In the genomic region with DNA sequence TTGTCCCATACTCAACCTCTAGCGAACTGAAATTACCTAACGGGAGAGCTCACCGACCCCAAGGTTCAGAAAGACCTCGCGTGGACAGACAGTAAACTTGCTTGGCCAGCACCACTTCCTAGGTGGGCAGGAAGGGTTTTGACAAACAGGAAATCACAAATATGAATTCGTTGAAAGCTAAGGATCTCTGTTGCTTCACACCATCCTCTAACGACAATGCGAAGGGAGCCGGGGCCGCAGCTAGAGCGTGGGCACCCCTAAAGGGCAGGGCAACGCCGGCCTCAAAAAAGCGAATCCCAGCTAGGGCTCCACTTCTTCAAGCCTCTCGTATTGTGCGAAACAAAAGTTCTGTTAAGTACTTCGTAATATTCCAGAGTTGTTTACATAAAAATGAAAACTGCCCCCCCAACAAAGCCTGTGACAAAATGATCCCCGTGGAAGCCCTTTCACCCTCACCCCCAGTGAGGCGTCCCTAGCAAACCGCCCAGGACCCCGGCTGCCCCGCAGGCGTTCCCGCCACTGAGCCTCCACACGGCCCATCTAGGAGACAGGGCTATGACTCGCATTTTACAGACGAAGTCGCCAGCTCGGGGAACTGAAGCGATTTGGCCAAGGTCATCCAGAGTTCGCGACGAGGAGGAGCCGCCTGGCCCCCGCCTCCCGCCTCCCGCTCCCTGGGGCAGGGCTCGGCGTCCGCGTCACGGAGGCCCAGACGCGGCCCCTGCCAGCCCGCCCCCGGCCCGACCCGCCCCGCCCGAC, we compare ENCODE assay signal across 7 cellular contexts. TPM values are rescaled to one million over a fixed set of nuclear protein-coding genes. Genes with fewer than 3 reads are reported as not detected.
DNase-seq lines count a peak whose midpoint lies in the region; ATAC-seq, FAIRE-seq and TF ChIP-seq lines count a peak whose summit lies in the region.

No MANE protein-coding gene starts in this region.

- ATAC-seq in HG02642 (IDR thresholded peaks at IDR 0.05; ENCODE audit: poor library complexity, unreplicated experiment) (peak; percentile 75), WTC11 (peak; percentile 64)

- in situ Hi-C loops in GM13977 (cut with MboI; ENCODE audit: low pct_unique_long_range_greater_than_20kb, low sequenced_read_pairs, unreplicated experiment), result no loop called here

- TF ChIP-seq CTCF in GM13977 (IDR thresholded peaks at IDR 0.05; ENCODE audit: extremely low read depth, insufficient read depth, missing control alignments) (no peak), WTC11 (IDR thresholded peaks at IDR 0.05) (no peak), bronchial epithelial cell (IDR thresholded peaks at IDR 0.05; ENCODE audit: insufficient read depth, low read length, severe bottlenecking) (no peak)

- POLR2A ChIA-PET in WTC11 (lab: Charles Lee), result no interaction called here

- H3K27me3 ChIP-seq in bronchial epithelial cell (ENCODE audit: control insufficient read depth, insufficient read depth, low read length), result no peaks in the 10 kb centered on the region

- DNase-seq in GM13977 (ENCODE audit: low spot score) (peak; percentile 87), NCI-H1092 treated with DMSO at 0.1 percent for 48 hours (lab: John Stamatoyannopoulos, UW) (peak; percentile 27), WTC11 (ENCODE audit: low spot score) (peak; percentile 73), bronchial epithelial cell (ENCODE audit: low read depth) (peak; percentile 56), islet precursor cell (peak; percentile 93)
- DNase-seq in stimulated activated CD4-positive, alpha-beta T cell treated with anti-CD3 and anti-CD28 coated beads, Interleukin-12 subunit alpha, Interleukin-12 subunit beta, amount 100 ng/mL, for 4 hours, result peak; percentile 73

- peak overlapping the region; percentile 51 for H3K4me3 ChIP-seq in bronchial epithelial cell (ENCODE audit: low read depth, low read length)

- no peak for FAIRE-seq in bronchial epithelial cell (lab: Jason Lieb, UNC)

- peaks cover 2% of the 10 kb centered on the region for H3K36me3 ChIP-seq in bronchial epithelial cell (ENCODE audit: control insufficient read depth, insufficient read depth, low read length)

- peaks cover 9% of the 10 kb centered on the region for H3K27me3 Mint-ChIP-seq in WTC11 (ENCODE audit: low read depth)

- CTCF ChIA-PET in WTC11 (lab: Charles Lee), result interaction anchor here (0.7 to 1.7 kb wide), 4 partner anchors 14 to 320 kb away, joined by 3 to 8 read pairs (median 5); no protein-coding TSS in a partner anchor

- peaks cover 12% of the 10 kb centered on the region for H3K36me3 Mint-ChIP-seq in WTC11

- no peaks in the 10 kb centered on the region for H3K9me3 Mint-ChIP-seq in WTC11

- H3K27ac Mint-ChIP-seq in WTC11, result 0 out of 2 replicates have a peak overlapping the region, but pooled peaks have one; percentile 36

- peaks cover 15% of the 10 kb centered on the region for H3K4me1 Mint-ChIP-seq in WTC11

- H3K4me3 Mint-ChIP-seq in WTC11, result peak overlapping the region; percentile 89

TF ChIP-seq in WTC11, 78 proteins besides CTCF, POLR2A, EP300 and RAD21:
- TF ChIP-seq, protein P1, sequence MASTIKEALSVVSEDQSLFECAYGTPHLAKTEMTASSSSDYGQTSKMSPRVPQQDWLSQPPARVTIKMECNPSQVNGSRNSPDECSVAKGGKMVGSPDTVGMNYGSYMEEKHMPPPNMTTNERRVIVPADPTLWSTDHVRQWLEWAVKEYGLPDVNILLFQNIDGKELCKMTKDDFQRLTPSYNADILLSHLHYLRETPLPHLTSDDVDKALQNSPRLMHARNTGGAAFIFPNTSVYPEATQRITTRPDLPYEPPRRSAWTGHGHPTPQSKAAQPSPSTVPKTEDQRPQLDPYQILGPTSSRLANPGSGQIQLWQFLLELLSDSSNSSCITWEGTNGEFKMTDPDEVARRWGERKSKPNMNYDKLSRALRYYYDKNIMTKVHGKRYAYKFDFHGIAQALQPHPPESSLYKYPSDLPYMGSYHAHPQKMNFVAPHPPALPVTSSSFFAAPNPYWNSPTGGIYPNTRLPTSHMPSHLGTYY (CRISPR knock-in tag; IDR thresholded peaks at IDR 0.05), result no peak
- no peak for TF ChIP-seq GABPB1 (CRISPR knock-in tag; IDR thresholded peaks at IDR 0.05)
- TF ChIP-seq NFYB (CRISPR knock-in tag; conservative IDR thresholded peaks at IDR 0.05; ENCODE audit: low read depth), result no peak
- TF ChIP-seq ZNF532 (CRISPR knock-in tag; IDR thresholded peaks at IDR 0.05; ENCODE audit: borderline replicate concordance), result no peak

RNA-seq across cellular contexts. Expression of gene KANSL3, which starts 0.5 kb away (rescaled TPM):
- 28.3 to 32.5 TPM (median 29.2 TPM) in 3 replicates for total RNA-seq in WTC11 (2021)
- 16.3 and 21.3 TPM in 2 replicates for total RNA-seq in bronchial epithelial cell

RNA-seq across cellular contexts. Expression of gene FER1L5, which starts 5.0 kb away (rescaled TPM):
- total RNA-seq in WTC11 (2021) (1.1 to 1.4 TPM (median 1.1 TPM) in 3 replicates), bronchial epithelial cell (under 0.01 TPM in 2 replicates)

Comparison
In these comparisons a context has a peak if more than half of its experiments do, and no peak if none do; other contexts are left out.
1. Peak in every context shown above with its lines: DNase-seq, ATAC-seq and H3K4me3 ChIP-seq.
2. DNase-seq: peak in every context shown above with its lines; median percentile 93 in islet precursor cell; 87 in GM13977; 73 in WTC11; 73 in stimulated activated CD4-positive, alpha-beta T cell treated with anti-CD3 and anti-CD28 coated beads, Interleukin-12 subunit alpha, Interleukin-12 subunit beta, amount 100 ng/mL, for 4 hours; 56 in bronchial epithelial cell; 27 in NCI-H1092 treated with DMSO at 0.1 percent for 48 hours.